In the genomic region with DNA sequence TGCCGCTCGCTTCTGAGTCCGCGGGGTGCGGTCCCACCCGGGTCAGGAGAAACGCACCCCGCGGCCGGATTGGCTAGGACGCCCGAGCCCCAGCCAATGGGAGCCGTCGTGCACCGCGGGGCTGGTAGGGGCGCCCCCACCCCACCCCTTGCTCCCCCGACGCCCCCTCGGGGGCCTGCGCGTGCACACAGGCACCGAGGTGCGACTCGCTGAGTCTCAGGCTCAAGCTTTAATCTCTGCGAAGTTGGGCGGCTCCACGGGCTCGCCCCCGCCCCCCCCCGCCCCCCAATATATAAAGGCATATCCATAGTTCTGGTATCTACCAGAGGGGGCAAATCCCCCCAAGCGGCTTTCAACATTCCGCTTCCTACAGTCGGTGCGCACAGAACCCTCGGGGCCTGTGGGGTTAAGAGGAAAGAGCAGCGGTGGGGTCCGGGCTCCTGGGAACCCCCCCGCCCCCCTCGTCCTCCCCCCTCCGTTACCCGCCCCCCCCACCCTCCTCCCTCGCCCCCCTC, we compare ENCODE assay signal across 10 cellular contexts. TPM values are rescaled to one million over a fixed set of nuclear protein-coding genes. Genes with fewer than 3 reads are reported as not detected.
A peak's percentile ranks its signal among the peaks of the same experiment; 100 is the strongest.
DNase-seq lines count a peak whose midpoint lies in the region; ATAC-seq and TF ChIP-seq lines count a peak whose summit lies in the region.
"Had no signal": no experiment of that assay in that cellular context is flagged by ENCODE, and none has a peak within 500 bp of the region (broad histone marks: within the 10 kb centered on the region; RNA-seq: fewer than 3 reads in every experiment).

TSS of gene COX6B2 (minus strand) at position 22 of the 515 bp plus-strand sequence. CDS start 198 bp downstream, outside the sequence.

- TF ChIP-seq CTCF in ascending aorta (IDR thresholded peaks at IDR 0.05) (no peak), testis (IDR thresholded peaks at IDR 0.05) (no peak)

- H3K4me1 Mint-ChIP-seq in activated CD4-positive, alpha-beta T cell treated with anti-CD3 and anti-CD28 coated beads, Interleukin-2, amount 10 ng/mL, durations not matched to agents 7 days and 5 days = peaks cover 18% of the 10 kb centered on the region

- ATAC-seq in left colon (peak; percentile 13), GM21737 (IDR thresholded peaks at IDR 0.05; ENCODE audit: unreplicated experiment) (no peak), HG02678 (IDR thresholded peaks at IDR 0.05; ENCODE audit: unreplicated experiment) (no peak)

- CTCF ChIA-PET in activated CD4-positive, alpha-beta T cell treated with anti-CD3 and anti-CD28 coated beads, Interleukin-2, amount 10 ng/mL, durations not matched to agents 7 days and 5 days (lab: Charles Lee) = interaction anchor here (1.1 kb wide), 1 partner anchor 194 kb away, joined by 6 read pairs; no protein-coding TSS in a partner anchor

- DNase-seq in activated CD4-positive, alpha-beta T cell treated with anti-CD3 and anti-CD28 coated beads, Interleukin-2, amount 10 ng/mL, durations not matched to agents 7 days and 5 days = no peak
- DNase-seq in activated CD4-positive, alpha-beta T cell treated with anti-CD3 and anti-CD28 coated beads, Interleukin-2, amount 50 U/mL, for 1 hour = no peak
- DNase-seq in ascending aorta (ENCODE audit: low spot score in 2 of 2) (no peak), left colon (no peak), testis (peak; percentile 41)
- no peak for DNase-seq in stimulated activated CD4-positive, alpha-beta T cell treated with anti-CD3 and anti-CD28 coated beads, Interleukin-15, amount 100 ng/mL, for 24 hours
- DNase-seq: AML-193 had no signal

- 0 to 1% methylated on average over 22 to 43 of the region's 43 CpGs for WGBS in testis, 2 donors

- no peaks in the 10 kb centered on the region for H3K36me3 ChIP-seq in ascending aorta
- no peaks in the 10 kb centered on the region for H3K36me3 ChIP-seq in testis (ENCODE audit: low read depth, missing control alignments)

- no peaks in the 10 kb centered on the region for H3K36me3 Mint-ChIP-seq in activated CD4-positive, alpha-beta T cell treated with anti-CD3 and anti-CD28 coated beads, Interleukin-2, amount 10 ng/mL, durations not matched to agents 7 days and 5 days (ENCODE audit: low read depth)

- H3K27ac Mint-ChIP-seq in activated CD4-positive, alpha-beta T cell treated with anti-CD3 and anti-CD28 coated beads, Interleukin-2, amount 10 ng/mL, durations not matched to agents 7 days and 5 days = peak within 1 kb of the TSS; percentile 14

- H3K4me3 ChIP-seq in ascending aorta (peak within 1 kb of the TSS; percentile 47 to 59), testis (peak within 1 kb of the TSS; percentile 44 to 58)

- H3K27me3 Mint-ChIP-seq in activated CD4-positive, alpha-beta T cell treated with anti-CD3 and anti-CD28 coated beads, Interleukin-2, amount 10 ng/mL, durations not matched to agents 7 days and 5 days = peaks cover 48% of the 10 kb centered on the region

- intact Hi-C loops in ascending aorta (cut with DNase I) = no loop called here
- intact Hi-C loops in left colon (cut with DNase I, micrococcal nuclease) = no loop called here
- intact Hi-C loops in testis (cut with DNase I; ENCODE audit: low total_unique reads) = no loop called here

- H3K27ac ChIP-seq in ascending aorta (no peak within 1 kb of the TSS), testis (no peak within 1 kb of the TSS)

- H3K4me3 Mint-ChIP-seq in activated CD4-positive, alpha-beta T cell treated with anti-CD3 and anti-CD28 coated beads, Interleukin-2, amount 10 ng/mL, durations not matched to agents 7 days and 5 days = peak within 1 kb of the TSS; percentile 54

- POLR2A ChIA-PET in activated CD4-positive, alpha-beta T cell treated with anti-CD3 and anti-CD28 coated beads, Interleukin-2, amount 10 ng/mL, durations not matched to agents 7 days and 5 days (lab: Charles Lee) = no interaction called here

- peaks cover 3 to 12% of the 10 kb centered on the region in 2 donors for H3K4me1 ChIP-seq in ascending aorta
- peaks cover 8% of the 10 kb centered on the region for H3K4me1 ChIP-seq in testis

- H3K9me3 Mint-ChIP-seq in activated CD4-positive, alpha-beta T cell treated with anti-CD3 and anti-CD28 coated beads, Interleukin-2, amount 10 ng/mL, durations not matched to agents 7 days and 5 days = no peaks in the 10 kb centered on the region

- TF ChIP-seq POLR2A in testis (IDR thresholded peaks at IDR 0.05) = no peak

- no peaks in the 10 kb centered on the region for H3K9me3 ChIP-seq in ascending aorta
- no peaks in the 10 kb centered on the region for H3K9me3 ChIP-seq in testis

- peaks cover 11% of the 10 kb centered on the region for H3K27me3 ChIP-seq in ascending aorta
- H3K27me3 ChIP-seq in testis = no peaks in the 10 kb centered on the region

RNA-seq across cellular contexts. Expression of gene COX6B2, which starts in this region (rescaled TPM):
- not detected for total RNA-seq in activated CD4-positive, alpha-beta T cell treated with anti-CD3 and anti-CD28 coated beads, Interleukin-2, amount 10 ng/mL, durations not matched to agents 7 days and 5 days
- not detected for total RNA-seq in ascending aorta
- 10 to 100 TPM; 23.0 to 27.6 TPM for total RNA-seq in left colon
- total RNA-seq in testis = 10 to 100 TPM; 27.9 to 47.5 TPM
- polyA plus RNA-seq in testis (ENCODE audit: insufficient read depth, low read depth, low replicate concordance) = 171 TPM
- total RNA-seq: dermis microvascular lymphatic vessel endothelial cell had no signal

Comparison
In these comparisons a context has a peak if more than half of its experiments do, and no peak if none do; other contexts are left out.
1. RNA of gene COX6B2 (total RNA-seq): 27.9 to 47.5 TPM in testis and 23.0 to 27.6 TPM in left colon; not detected in activated CD4-positive, alpha-beta T cell treated with anti-CD3 and anti-CD28 coated beads, Interleukin-2, amount 10 ng/mL, durations not matched to agents 7 days and 5 days and not detected in ascending aorta (single experiment); every median in the first group is over 10 times any median in the second.